18 cellular contexts compared by ENCODE assay signal in genomic region chr12:52264435-52264825, GRCh38. TPM values are rescaled to one million over a fixed set of nuclear protein-coding genes. Genes with fewer than 3 reads are reported as not detected.
"Had no signal": no experiment of that assay in that cellular context is flagged by ENCODE, and none has a peak within 500 bp of the region (broad histone marks: within the 10 kb centered on the region; RNA-seq: fewer than 3 reads in every experiment).

No MANE protein-coding gene starts in this region.

- H3K4me3 Mint-ChIP-seq: naive B cell had no signal

- H3K4me1 Mint-ChIP-seq: naive B cell had no signal

- DNase-seq: activated CD4-positive, alpha-beta T cell treated with anti-CD3 and anti-CD28 coated beads, Interleukin-2, amount 50 U/mL, for 1 hour; activated naive CD4-positive, alpha-beta T cell; adrenal gland; naive B cell; small intestine; stimulated activated CD4-positive, alpha-beta T cell treated with anti-CD3 and anti-CD28 coated beads, Interleukin-4, amount 100 ng/mL, for 24 hours; stimulated activated naive CD4-positive, alpha-beta T cell; T-helper 9 cell; transverse colon had no signal

- H3K4me3 ChIP-seq: adrenal gland, cardiac muscle cell, right atrium auricular region, transverse colon, vagina had no signal

- H3K27ac Mint-ChIP-seq: naive B cell had no signal

- H3K27me3 ChIP-seq: adrenal gland, right atrium auricular region, vagina had no signal

- H3K4me1 ChIP-seq: right atrium auricular region, transverse colon, vagina had no signal

- H3K27ac ChIP-seq: adrenal gland, cardiac muscle cell, epithelial cell of prostate, right atrium auricular region, transverse colon, vagina had no signal

- H3K36me3 ChIP-seq: adrenal gland, cardiac muscle cell, right atrium auricular region, transverse colon, vagina had no signal

- H3K9me3 ChIP-seq: adrenal gland, right atrium auricular region, transverse colon, vagina had no signal

RNA-seq across cellular contexts. Expression of gene KRT86, which starts 10.0 kb away (rescaled TPM):
- total RNA-seq: activated CD8-positive, alpha-beta memory T cell treated with anti-CD3 and anti-CD28 coated beads for 36 hours; cardiac muscle cell; glomerular endothelial cell; right atrium auricular region; vagina had no signal

RNA-seq across cellular contexts. Expression of gene KRT81, which starts 26.9 kb away (rescaled TPM):
- total RNA-seq: activated CD8-positive, alpha-beta memory T cell treated with anti-CD3 and anti-CD28 coated beads for 36 hours; cardiac muscle cell; glomerular endothelial cell; right atrium auricular region; subcutaneous adipose tissue; transverse colon; vagina had no signal
- polyA plus RNA-seq: adrenal gland, cardiac muscle cell, small intestine had no signal

RNA-seq across cellular contexts. Expression of gene KRT83, which starts 56.8 kb away (rescaled TPM):
- total RNA-seq: activated CD8-positive, alpha-beta memory T cell treated with anti-CD3 and anti-CD28 coated beads for 36 hours; adrenal gland; cardiac muscle cell; dermis microvascular lymphatic vessel endothelial cell; glomerular endothelial cell; kidney epithelial cell; right atrium auricular region; subcutaneous adipose tissue; transverse colon; vagina had no signal
- polyA plus RNA-seq: adrenal gland, cardiac muscle cell, small intestine had no signal
